10 cellular contexts compared by ENCODE assay signal in the genomic region with DNA sequence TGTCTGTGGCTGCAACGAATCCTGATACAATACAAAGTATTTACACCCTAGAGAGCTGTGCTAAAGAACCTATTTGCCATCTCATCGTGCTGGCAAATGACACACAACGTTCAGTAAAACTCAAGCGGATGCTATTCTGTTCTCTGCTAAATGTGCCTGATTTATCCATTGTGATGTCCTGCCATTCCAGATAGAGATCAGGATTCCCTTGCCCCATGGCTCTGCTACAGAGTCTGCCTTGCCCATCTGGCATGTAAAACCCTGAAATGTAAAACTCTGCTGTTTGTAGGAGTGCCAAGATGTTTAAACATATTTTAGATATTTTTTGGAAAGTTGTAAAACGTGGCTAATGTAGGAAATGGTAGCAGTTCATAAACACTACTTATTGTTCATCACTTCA. TPM values are rescaled to one million over a fixed set of nuclear protein-coding genes. Genes with fewer than 3 reads are reported as not detected.
"Had no signal": no experiment of that assay in that cellular context is flagged by ENCODE, and none has a peak within 500 bp of the region (broad histone marks: within the 10 kb centered on the region; RNA-seq: fewer than 3 reads in every experiment).

No MANE protein-coding gene starts in this region.

- H3K9ac ChIP-seq: GM23248 had no signal

- H3K9me3 ChIP-seq: HAP-1 had no signal

- DNase-seq: GM23248, GOT3, H7, H9, HCEC 1CT, HFFc6 had no signal

- H3K4me3 ChIP-seq: GM23248, GM23338, HAP-1 had no signal

- H3K4me2 ChIP-seq: GM23338 had no signal

- H3K4me1 ChIP-seq: HAP-1 had no signal

- H2AFZ ChIP-seq: GM23248, GM23338 had no signal

- H3K36me3 ChIP-seq: HAP-1 had no signal

- FAIRE-seq: H54 had no signal

- H3K27ac ChIP-seq: GM23248 had no signal

- ATAC-seq: GM23338, HCT116 had no signal

RNA-seq across cellular contexts. Expression of a gene that starts 20.0 kb away (rescaled TPM):
- total RNA-seq: GM23248, HFFc6 had no signal
- polyA plus RNA-seq: GM23248 had no signal
